Comparison of ENCODE assay signal across 21 cellular contexts in the genomic region with DNA sequence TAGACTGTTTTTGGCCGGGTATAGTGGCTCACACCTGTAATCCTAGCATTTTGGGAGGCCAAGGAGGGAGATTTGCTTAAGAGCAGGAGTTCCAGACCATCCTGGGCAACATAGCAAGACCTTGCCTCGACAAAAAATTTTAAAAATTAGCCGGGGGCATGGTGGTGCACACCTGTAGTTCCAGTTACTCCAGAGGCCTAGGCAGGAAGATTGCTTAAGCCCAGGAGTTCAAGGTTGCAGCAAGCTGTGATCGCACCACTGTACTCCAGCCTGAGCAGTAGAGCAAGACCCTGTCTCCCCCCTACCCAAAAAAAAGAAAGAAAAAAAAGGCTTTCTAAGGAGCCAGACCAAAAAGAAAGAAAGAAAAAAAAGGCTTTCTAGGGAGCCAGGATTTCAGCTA. TPM values are rescaled to one million over a fixed set of nuclear protein-coding genes. Genes with fewer than 3 reads are reported as not detected.
DNase-seq lines count a peak whose midpoint lies in the region; ATAC-seq, FAIRE-seq and TF ChIP-seq lines count a peak whose summit lies in the region.
"Had no signal": no experiment of that assay in that cellular context is flagged by ENCODE, and none has a peak within 500 bp of the region (broad histone marks: within the 10 kb centered on the region; RNA-seq: fewer than 3 reads in every experiment).

No MANE protein-coding gene starts in this region.

- CTCF ChIA-PET in HCT116 (lab: Charles Lee): interaction anchor here (0.6 kb wide), 1 partner anchor 23 kb away, joined by 4 read pairs; no protein-coding TSS in a partner anchor
- CTCF ChIA-PET in mammary epithelial cell (lab: Charles Lee; ENCODE audit: low non-redundant PET): no interaction called here
- CTCF ChIA-PET in HepG2 (lab: Yijun Ruan, JAX; ENCODE audit: low intra/inter-chr PET ratio, low total read pairs): no interaction called here

- BruUV-seq in HCT116 (replicated peaks; lab: Mats Ljungman, UMichigan) (no TSS peak), mammary epithelial cell (replicated peaks; lab: Mats Ljungman, UMichigan) (no TSS peak), HepG2 (replicated peaks; lab: Mats Ljungman, UMichigan) (no TSS peak)

- no peak overlapping the region for H3K4me3 Mint-ChIP-seq in stimulated activated effector memory CD8-positive, alpha-beta T cell treated with anti-CD3 and anti-CD28 coated beads, Interleukin-12 subunit alpha, Interleukin-12 subunit beta, amount 100 ng/mL, for 72 hours
- H3K4me3 Mint-ChIP-seq: B cell had no signal

- no peak for FAIRE-seq in HepG2 (lab: Jason Lieb, UNC)
- FAIRE-seq: H54 had no signal

- ATAC-seq in HCT116 (no peak), HepG2 (no peak)
- ATAC-seq in stimulated activated effector memory CD8-positive, alpha-beta T cell treated with anti-CD3 and anti-CD28 coated beads, Interleukin-12 subunit alpha, Interleukin-12 subunit beta, amount 100 ng/mL, for 72 hours: no peak
- ATAC-seq: PC-3, Right ventricle myocardium inferior had no signal

- no peaks in the 10 kb centered on the region for H3K9me2 ChIP-seq in HCT116 (ENCODE audit: insufficient read depth)

- no peaks in the 10 kb centered on the region for H3K27me3 ChIP-seq in HCT116 (ENCODE audit: insufficient read depth, low read length)
- no peaks in the 10 kb centered on the region for H3K27me3 ChIP-seq in mammary epithelial cell (ENCODE audit: insufficient read depth, low read length)
- H3K27me3 ChIP-seq in HepG2 (ENCODE audit: control insufficient read depth in 1 of 2, insufficient read depth in 2 of 2, low read length in 2 of 2): no peaks in the 10 kb centered on the region
- H3K27me3 ChIP-seq: SJCRH30 had no signal

- in situ Hi-C loops in mammary epithelial cell (cut with MboI; ENCODE audit: low sequenced_read_pairs in 2 of 2) (no loop called here), HepG2 (cut with HindIII; ENCODE audit: extremely low pct_ligation_motif_present, low pct_unique_long_range_greater_than_20kb) (no loop called here)

- TF ChIP-seq RAD21 in HCT116 (IDR thresholded peaks at IDR 0.05; ENCODE audit: low read depth) (no peak), HepG2 (CRISPR knock-in tag; IDR thresholded peaks at IDR 0.05) (no peak)

- H3K9ac ChIP-seq in HCT116 (ENCODE audit: low read length) (no peak overlapping the region), mammary epithelial cell (ENCODE audit: insufficient read depth, low read length) (no peak overlapping the region), HepG2 (ENCODE audit: insufficient read depth, low read depth, low read length) (no peak overlapping the region)

- TF ChIP-seq POLR2A in HCT116 (IDR thresholded peaks at IDR 0.05; ENCODE audit: borderline replicate concordance, extremely low read depth, insufficient read depth, insufficient read length) (no peak), HepG2 (IDR thresholded peaks at IDR 0.05; ENCODE audit: insufficient read depth in 1 of 2, low read depth in 2 of 2, low read length in 2 of 2) (no peak)

- TF ChIP-seq CTCF in HCT116 (IDR thresholded peaks at IDR 0.05 in 2 of 3, conservative IDR thresholded peaks at IDR 0.05 in 1 of 3; ENCODE audit: borderline replicate concordance in 1 of 3, insufficient read depth in 1 of 3, low read depth in 2 of 3, low read length in 2 of 3): no peak
- no peak for TF ChIP-seq CTCF in mammary epithelial cell (conservative IDR thresholded peaks at IDR 0.05 in 1 of 2, IDR thresholded peaks at IDR 0.05 in 1 of 2; ENCODE audit: extremely low read depth in 1 of 2, insufficient read depth in 1 of 2, low read depth in 1 of 2, low read length in 2 of 2)
- TF ChIP-seq CTCF in HepG2 (CRISPR knock-in tag; IDR thresholded peaks at IDR 0.05): no peak

- no peak for TF ChIP-seq EP300 in HepG2 (IDR thresholded peaks at IDR 0.05; ENCODE audit: low read depth in 2 of 2, low read length in 2 of 2)
- no peak for TF ChIP-seq EP300 in HepG2 (CRISPR knock-in tag; IDR thresholded peaks at IDR 0.05; ENCODE audit: borderline replicate concordance)

- H3K27ac ChIP-seq in HCT116 (ENCODE audit: low read depth, low read length) (peak overlapping the region; percentile 91; the same call in 1 of the 2 replicates), mammary epithelial cell (ENCODE audit: insufficient read depth, low read depth, low read length) (peak overlapping the region; percentile 94), HepG2 (ENCODE audit: extremely low read length, insufficient read depth, low read length) (no peak overlapping the region)
- H3K27ac ChIP-seq: C4-2B, HL-60, SJCRH30 had no signal

- H3K9me3 ChIP-seq in HCT116 (ENCODE audit: control insufficient read depth in 1 of 2, insufficient read depth in 1 of 2, low read depth in 1 of 2, low read length in 2 of 2) (no peaks in the 10 kb centered on the region), mammary epithelial cell (replicated peaks; ENCODE audit: insufficient read depth, low read length) (no peaks in the 10 kb centered on the region), HepG2 (ENCODE audit: low read length) (no peaks in the 10 kb centered on the region)

- peaks cover 36% of the 10 kb centered on the region for H3K4me1 Mint-ChIP-seq in stimulated activated effector memory CD8-positive, alpha-beta T cell treated with anti-CD3 and anti-CD28 coated beads, Interleukin-12 subunit alpha, Interleukin-12 subunit beta, amount 100 ng/mL, for 72 hours

- H3K36me3 ChIP-seq in HCT116 (ENCODE audit: control insufficient read depth in 1 of 2, insufficient read depth in 2 of 2, low read length in 2 of 2) (peaks cover 0 to 28% of the 10 kb centered on the region in 2 experiments; a peak in 2 of 4 replicates), mammary epithelial cell (ENCODE audit: insufficient read depth, low read length) (peaks cover 27% of the 10 kb centered on the region), HepG2 (replicated peaks in 1 of 2; ENCODE audit: control insufficient read depth in 1 of 2, insufficient read depth in 2 of 2, low read length in 2 of 2) (peaks cover 14 to 33% of the 10 kb centered on the region in 2 experiments)

- H3K4me1 ChIP-seq in HCT116 (ENCODE audit: control insufficient read depth in 1 of 2, insufficient read depth in 2 of 2, low read length in 2 of 2): peaks cover 83 to 93% of the 10 kb centered on the region in 2 experiments
- peaks cover 55% of the 10 kb centered on the region for H3K4me1 ChIP-seq in mammary epithelial cell (ENCODE audit: insufficient read depth, low read length)
- peaks cover 25% of the 10 kb centered on the region for H3K4me1 ChIP-seq in HepG2 (ENCODE audit: insufficient read depth, low read length)

- no peaks in the 10 kb centered on the region for H3K9me3 Mint-ChIP-seq in stimulated activated effector memory CD8-positive, alpha-beta T cell treated with anti-CD3 and anti-CD28 coated beads, Interleukin-12 subunit alpha, Interleukin-12 subunit beta, amount 100 ng/mL, for 72 hours

- WGBS in mammary epithelial cell (ENCODE audit: low coverage, missing lambda C conversion rate): 98% methylated on average over 4 of the region's 4 CpGs
- 84% methylated on average over 4 of the region's 4 CpGs for WGBS in HepG2 (ENCODE audit: low lambda C conversion rate)

- H2AFZ ChIP-seq in HCT116 (ENCODE audit: low read depth, low read length, poor library complexity, severe bottlenecking) (no peak overlapping the region), mammary epithelial cell (ENCODE audit: low read depth, low read length) (no peak overlapping the region), HepG2 (ENCODE audit: low read length) (no peak overlapping the region)

- intact Hi-C loops in HCT116 (cut with micrococcal nuclease) (no loop called here), mammary epithelial cell (cut with micrococcal nuclease) (no loop called here), HepG2 (cut with micrococcal nuclease; ENCODE audit: unreplicated experiment) (loop anchor here (5.0 kb wide), 1 partner anchor 34 kb away; no protein-coding TSS in a partner anchor)

- H3K79me2 ChIP-seq in HCT116 (ENCODE audit: insufficient read depth, low read length): peaks cover 73% of the 10 kb centered on the region
- H3K79me2 ChIP-seq in mammary epithelial cell (ENCODE audit: insufficient read depth, low read length): peaks cover 85% of the 10 kb centered on the region
- H3K79me2 ChIP-seq in HepG2 (ENCODE audit: insufficient read depth, low read length): peaks cover 5% of the 10 kb centered on the region

- H3K4me2 ChIP-seq in HCT116 (ENCODE audit: low read length) (peak overlapping the region; percentile 6; the same call in 1 of the 2 replicates), mammary epithelial cell (ENCODE audit: insufficient read depth, low read depth, low read length) (no peak overlapping the region), HepG2 (ENCODE audit: low read depth, low read length) (no peak overlapping the region)

- H3K4me3 ChIP-seq in HCT116 (replicated peaks in 1 of 2; ENCODE audit: low read depth in 1 of 2, low read length in 2 of 2): no peak overlapping the region
- H3K4me3 ChIP-seq in mammary epithelial cell (replicated peaks in 1 of 3; ENCODE audit: insufficient read depth in 1 of 3, low read depth in 2 of 3, low read length in 3 of 3): no peak overlapping the region
- no peak overlapping the region for H3K4me3 ChIP-seq in HepG2 (replicated peaks in 1 of 3; ENCODE audit: insufficient read depth in 1 of 3, low read depth in 2 of 3, low read length in 3 of 3)
- H3K4me3 ChIP-seq: SJCRH30 had no signal

- no peak overlapping the region for H3K27ac Mint-ChIP-seq in stimulated activated effector memory CD8-positive, alpha-beta T cell treated with anti-CD3 and anti-CD28 coated beads, Interleukin-12 subunit alpha, Interleukin-12 subunit beta, amount 100 ng/mL, for 72 hours
- H3K27ac Mint-ChIP-seq: B cell had no signal

- dilution Hi-C loops in mammary epithelial cell (cut with HindIII; ENCODE audit: low sequenced_read_pairs): no loop called here

- H3K36me3 Mint-ChIP-seq in stimulated activated effector memory CD8-positive, alpha-beta T cell treated with anti-CD3 and anti-CD28 coated beads, Interleukin-12 subunit alpha, Interleukin-12 subunit beta, amount 100 ng/mL, for 72 hours: peaks cover 92% of the 10 kb centered on the region

- POLR2A ChIA-PET in HCT116 (lab: Charles Lee) (interaction anchor here (0.6 kb wide), 1 partner anchor 15 kb away, joined by 3 read pairs; no protein-coding TSS in a partner anchor), HepG2 (lab: Yijun Ruan, JAX) (interaction anchor here (1.0 kb wide), 1 partner anchor 31 kb away, joined by 3 read pairs; no protein-coding TSS in a partner anchor)

- DNase-seq in HCT116 (ENCODE audit: low read depth, low spot score) (no peak), mammary epithelial cell (no peak), HepG2 (ENCODE audit: low spot score) (no peak), GM19238 (ENCODE audit: insufficient read length, low spot score) (no peak), glomerular visceral epithelial cell (ENCODE audit: extremely low spot score) (no peak), kidney tubule cell (ENCODE audit: low spot score) (no peak)
- no peak for DNase-seq in stimulated activated effector memory CD8-positive, alpha-beta T cell treated with anti-CD3 and anti-CD28 coated beads, Interleukin-12 subunit alpha, Interleukin-12 subunit beta, amount 100 ng/mL, for 72 hours (ENCODE audit: low spot score in 2 of 2)
- DNase-seq: NCI-H1092 treated with DMSO at 0.1 percent for 48 hours, NCI-H1436, NCI-H187, NCI-H2081 treated with DMSO at 0.1 percent for 48 hours, NCI-H2171, NCI-H524, NCI-H748 treated with DMSO at 0.1 percent for 48 hours, PC-3 had no signal

- RAD21 ChIA-PET in HCT116 (lab: Charles Lee; ENCODE audit: low non-redundant PET in 1 of 2, low total read pairs in 2 of 2, uncharacterized antibody in 2 of 2, unreplicated experiment in 2 of 2): no interaction called here

- H4K20me1 ChIP-seq in HCT116 (ENCODE audit: insufficient read depth) (no peaks in the 10 kb centered on the region), mammary epithelial cell (ENCODE audit: insufficient read depth, low read length) (no peaks in the 10 kb centered on the region), HepG2 (ENCODE audit: insufficient read depth, low read length) (no peaks in the 10 kb centered on the region)

RNA-seq across cellular contexts. Expression of a gene that starts 36.7 kb away (rescaled TPM):
- total RNA-seq in HCT116 (2021; ENCODE audit: unreplicated experiment): 78.8 TPM
- polyA plus RNA-seq in HCT116 (2012): 14.4 and 16.8 TPM in 2 replicates
- 100 to 1,000 TPM in 1 of 2 donors, 10 to 100 TPM in 1; 50.3 to 124 TPM for total RNA-seq in mammary epithelial cell
- polyA plus RNA-seq in mammary epithelial cell: 22.2 TPM
- polyA minus RNA-seq in mammary epithelial cell: 58.6 TPM
- 23.2 and 33.7 TPM in 2 replicates for total RNA-seq in HepG2 (2016; rRNA removed; fragmentation: Illumina TruSeq; extraction: Trizol)
- 9.8 and 10.8 TPM in 2 replicates for total RNA-seq in HepG2 (2016; cell fraction: cytosol; rRNA removed; fragmentation: Illumina TruSeq; extraction: Trizol; ENCODE audit: low read depth)
- total RNA-seq in HepG2 (2016; cell fraction: insoluble cytoplasmic fraction; rRNA removed; fragmentation: Illumina TruSeq; extraction: Trizol): 19.6 and 30.3 TPM in 2 replicates
- total RNA-seq in HepG2 (2016; cell fraction: membrane; rRNA removed; fragmentation: Illumina TruSeq; extraction: Trizol): 7.2 and 9.7 TPM in 2 replicates
- 13.6 and 14.7 TPM in 2 replicates for total RNA-seq in HepG2 (2016; cell fraction: nucleus; rRNA removed; fragmentation: Illumina TruSeq; extraction: Trizol)
- 5.0 and 5.1 TPM in 2 replicates for polyA plus RNA-seq in HepG2 (2011; rRNA removed)
- polyA plus RNA-seq in HepG2 (2011; cell fraction: cytosol; rRNA removed): 2.2 and 4.2 TPM in 2 replicates
- 1.7 and 2.5 TPM in 2 replicates for polyA plus RNA-seq in HepG2 (2011; cell fraction: nucleus; rRNA removed)
- 7.1 and 8.4 TPM in 2 replicates for polyA plus RNA-seq in HepG2 (2012)
- 0.60 and 0.76 TPM in 2 replicates for polyA plus RNA-seq in HepG2 (2016; cell fraction: cytosol; fragmentation: Illumina TruSeq; extraction: Trizol; ENCODE audit: low read depth)
- polyA plus RNA-seq in HepG2 (2016; cell fraction: insoluble cytoplasmic fraction; fragmentation: Illumina TruSeq; extraction: Trizol; ENCODE audit: low read depth): 23.4 and 23.6 TPM in 2 replicates
- polyA plus RNA-seq in HepG2 (2016; cell fraction: membrane; fragmentation: Illumina TruSeq; extraction: Trizol; ENCODE audit: low read depth): 2.7 and 2.8 TPM in 2 replicates
- 8.8 and 9.6 TPM in 2 replicates for polyA plus RNA-seq in HepG2 (2016; cell fraction: nucleus; fragmentation: Illumina TruSeq; extraction: Trizol; ENCODE audit: insufficient read depth, low read depth)
- polyA minus RNA-seq in HepG2 (2011; rRNA and poly(A)+ RNA removed; ENCODE audit: low replicate concordance): 5.3 and 23.0 TPM in 2 replicates
- 7.6 and 9.3 TPM in 2 replicates for polyA minus RNA-seq in HepG2 (2011; cell fraction: cytosol; rRNA and poly(A)+ RNA removed)
- 14.5 and 15.8 TPM in 2 replicates for polyA minus RNA-seq in HepG2 (2011; cell fraction: nucleus; rRNA and poly(A)+ RNA removed)
